Comparison of ENCODE assay signal across 8 cellular contexts in genomic region chr5:111512406-111513174, GRCh38. TPM values are rescaled to one million over a fixed set of nuclear protein-coding genes. Genes with fewer than 3 reads are reported as not detected.
DNase-seq lines count a peak whose midpoint lies in the region; ATAC-seq and TF ChIP-seq lines count a peak whose summit lies in the region.

TSS of gene STARD4 (minus strand) at chr5:111512535. CDS start at chr5:111507433, 5,102 bp downstream.

- TF ChIP-seq POLR2A in gastroesophageal sphincter (IDR thresholded peaks at IDR 0.05), result peak; percentile 44 to 59

- H3K27ac Mint-ChIP-seq in activated naive CD4-positive, alpha-beta T cell treated with anti-CD3 and anti-CD28 coated beads, Interleukin-2, amount 10 ng/mL, durations not matched to agents 7 days and 5 days, result peak within 1 kb of the TSS; percentile 91

- 0% methylated on average over 8 to 10 of the region's 42 CpGs for WGBS in gastroesophageal sphincter (ENCODE audit: low coverage in 1 of 2), 2 donors

- no peaks in the 10 kb centered on the region for H3K9me3 Mint-ChIP-seq in activated naive CD4-positive, alpha-beta T cell treated with anti-CD3 and anti-CD28 coated beads, Interleukin-2, amount 10 ng/mL, durations not matched to agents 7 days and 5 days

- peaks cover 48% of the 10 kb centered on the region for H3K4me1 Mint-ChIP-seq in activated naive CD4-positive, alpha-beta T cell treated with anti-CD3 and anti-CD28 coated beads, Interleukin-2, amount 10 ng/mL, durations not matched to agents 7 days and 5 days

- H3K36me3 Mint-ChIP-seq in activated naive CD4-positive, alpha-beta T cell treated with anti-CD3 and anti-CD28 coated beads, Interleukin-2, amount 10 ng/mL, durations not matched to agents 7 days and 5 days, result peaks cover 19% of the 10 kb centered on the region

- H3K9ac ChIP-seq in SK-N-MC (ENCODE audit: insufficient read length), result peak within 1 kb of the TSS; percentile 82

- no peaks in the 10 kb centered on the region for H3K9me3 ChIP-seq in SK-N-MC (ENCODE audit: low read depth, low read length)
- H3K9me3 ChIP-seq in gastroesophageal sphincter, result no peaks in the 10 kb centered on the region
- H3K9me3 ChIP-seq in neutrophil, result no peaks in the 10 kb centered on the region

- H3K27me3 ChIP-seq in gastroesophageal sphincter (no peaks in the 10 kb centered on the region), neutrophil (peaks cover 15% of the 10 kb centered on the region)

- peak within 1 kb of the TSS; percentile 84 for H3K4me3 Mint-ChIP-seq in activated naive CD4-positive, alpha-beta T cell treated with anti-CD3 and anti-CD28 coated beads, Interleukin-2, amount 10 ng/mL, durations not matched to agents 7 days and 5 days

- CTCF ChIA-PET in activated naive CD4-positive, alpha-beta T cell treated with anti-CD3 and anti-CD28 coated beads, Interleukin-2, amount 10 ng/mL, durations not matched to agents 7 days and 5 days (lab: Charles Lee), result interaction anchor here (1.3 to 2.9 kb wide), 3 partner anchors 19 to 355 kb away, joined by 4 to 11 read pairs (median 6); no protein-coding TSS in a partner anchor

- TF ChIP-seq CTCF in HFF-Myc (IDR thresholded peaks at IDR 0.05; ENCODE audit: low read depth, low read length, missing control alignments), result no peak
- no peak for TF ChIP-seq CTCF in gastroesophageal sphincter (IDR thresholded peaks at IDR 0.05)
- TF ChIP-seq CTCF in neutrophil (IDR thresholded peaks at IDR 0.05), result no peak

- H3K27me3 Mint-ChIP-seq in activated naive CD4-positive, alpha-beta T cell treated with anti-CD3 and anti-CD28 coated beads, Interleukin-2, amount 10 ng/mL, durations not matched to agents 7 days and 5 days, result no peaks in the 10 kb centered on the region

- no peaks in the 10 kb centered on the region for H3K36me3 ChIP-seq in SK-N-MC (ENCODE audit: insufficient read depth, low read length)
- no peaks in the 10 kb centered on the region for H3K36me3 ChIP-seq in gastroesophageal sphincter
- H3K36me3 ChIP-seq in neutrophil, result no peaks in the 10 kb centered on the region

- peaks cover 0 to 32% (median 0%) of the 10 kb centered on the region in 3 donors for H3K4me1 ChIP-seq in gastroesophageal sphincter
- H3K4me1 ChIP-seq in neutrophil (ENCODE audit: control insufficient read depth in 1 of 2, insufficient read depth in 1 of 2, low read depth in 1 of 2, low read length in 1 of 2), result peaks cover 14 to 18% of the 10 kb centered on the region in 2 experiments

- ATAC-seq in gastroesophageal sphincter, result peak; percentile 98

- H3K4me3 ChIP-seq in HFF-Myc (replicated peaks; ENCODE audit: low read depth, low read length) (peak within 1 kb of the TSS; percentile 84), SK-N-MC (peak within 1 kb of the TSS; percentile 97), gastroesophageal sphincter (peak within 1 kb of the TSS; percentile 49 to 70), neutrophil (ENCODE audit: low read depth in 1 of 2, low read length in 1 of 2) (peak within 1 kb of the TSS; percentile 67 to 69)

- TF ChIP-seq EP300 in gastroesophageal sphincter (IDR thresholded peaks at IDR 0.05), result no peak

- DNase-seq in GM03348 (ENCODE audit: low spot score) (peak; percentile 99), HFF-Myc (ENCODE audit: extremely low read depth, low read depth) (peak; percentile 87), NAMALWA (ENCODE audit: low spot score) (peak; percentile 97), SK-N-MC (ENCODE audit: low read depth, low spot score) (peak; percentile 63), superior temporal gyrus (ENCODE audit: extremely low spot score) (peak; percentile 95)
- peak; percentile 96 for DNase-seq in activated naive CD4-positive, alpha-beta T cell treated with anti-CD3 and anti-CD28 coated beads, Interleukin-2, amount 10 ng/mL, durations not matched to agents 7 days and 5 days

- peak within 1 kb of the TSS; percentile 93 for H3K27ac ChIP-seq in SK-N-MC
- peak within 1 kb of the TSS; percentile 2 to 86 (median 84) for H3K27ac ChIP-seq in gastroesophageal sphincter
- H3K27ac ChIP-seq in neutrophil, result no peak within 1 kb of the TSS

RNA-seq across cellular contexts. Expression of gene STARD4, which starts in this region (rescaled TPM):
- 10 to 100 TPM in 2 of 4 donors, 1 to 10 TPM in 2; 6.0 to 19.3 (median 10.2) TPM for total RNA-seq in gastroesophageal sphincter
